ENCODE assay signal across 8 cellular contexts in the genomic region with DNA sequence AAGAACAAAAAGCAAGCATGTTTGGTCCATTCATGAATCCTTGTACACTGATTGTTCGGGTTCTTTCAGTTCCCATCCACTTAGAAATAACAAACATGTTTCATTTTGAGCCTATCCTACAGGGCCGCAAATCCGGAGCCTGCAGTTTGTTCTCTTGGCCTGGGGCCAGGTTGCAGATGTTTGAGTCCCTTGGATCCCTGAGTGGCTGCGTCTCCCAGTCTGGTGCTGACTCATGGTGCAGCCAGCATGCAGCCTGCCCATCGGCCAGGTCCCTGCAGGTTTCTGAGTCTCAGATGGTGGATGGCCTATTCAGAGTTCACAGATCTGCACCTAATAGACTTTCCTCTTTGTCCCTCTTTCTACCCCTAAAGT. TPM values are rescaled to one million over a fixed set of nuclear protein-coding genes. Genes with fewer than 3 reads are reported as not detected.
DNase-seq lines count a peak whose midpoint lies in the region; ATAC-seq and TF ChIP-seq lines count a peak whose summit lies in the region.

No MANE protein-coding gene starts in this region.

- H3K79me1 ChIP-seq in neuronal stem cell (ENCODE audit: low read depth, low read length), result peaks cover 14% of the 10 kb centered on the region

- no peak overlapping the region for H3K4ac ChIP-seq in neuronal stem cell (ENCODE audit: low read length)

- no peak overlapping the region for H2BK15ac ChIP-seq in neuronal stem cell (ENCODE audit: low read length)

- peaks cover 12% of the 10 kb centered on the region for H3K36me3 Mint-ChIP-seq in dendritic cell treated with granulocyte-macrophage colony-stimulating factor and Interleukin-4, amounts not matched to agents 40 ng/mL and 50 ng/mL, for 4 days (ENCODE audit: low read depth)

- no peaks in the 10 kb centered on the region for H3K9me3 Mint-ChIP-seq in dendritic cell treated with granulocyte-macrophage colony-stimulating factor and Interleukin-4, amounts not matched to agents 40 ng/mL and 50 ng/mL, for 4 days

- peaks cover 4% of the 10 kb centered on the region for H3K27me3 Mint-ChIP-seq in dendritic cell treated with granulocyte-macrophage colony-stimulating factor and Interleukin-4, amounts not matched to agents 40 ng/mL and 50 ng/mL, for 4 days

- H2AK5ac ChIP-seq in neuronal stem cell (ENCODE audit: low read depth, low read length), result no peak overlapping the region

- peaks cover 0 to 2% of the 10 kb centered on the region in 2 donors for H3K4me1 ChIP-seq in neuronal stem cell (ENCODE audit: control insufficient read depth in 2 of 2, insufficient read depth in 1 of 2, low read depth in 1 of 2, low read length in 2 of 2)

- DNase-seq in DMS79 treated with DMSO at 0.1 percent for 48 hours (lab: John Stamatoyannopoulos, UW), result peak; percentile 97
- DNase-seq in NCI-H446 (lab: John Stamatoyannopoulos, UW), result peak; percentile 77 to 91
- DNase-seq in omental fat pad (ENCODE audit: low spot score), result peak; percentile 46
- DNase-seq in UCSD-AML1 (lab: John Stamatoyannopoulos, UW; ENCODE audit: unreplicated experiment), result no peak
- no peak for DNase-seq in neuronal stem cell (ENCODE audit: low spot score)
- DNase-seq in retina, result no peak

- no peak overlapping the region for H4K91ac ChIP-seq in neuronal stem cell (ENCODE audit: low read depth, low read length, poor library complexity)

- H2BK120ac ChIP-seq in neuronal stem cell (ENCODE audit: low read depth, low read length), result no peak overlapping the region

- intact Hi-C loops in dendritic cell treated with granulocyte-macrophage colony-stimulating factor and Interleukin-4, amounts not matched to agents 40 ng/mL and 50 ng/mL, for 4 days (cut with micrococcal nuclease), result loop anchor here (5.0 to 10.0 kb wide), 3 partner anchors 135 to 352 kb away; a partner anchor contains a TSS

- peaks cover 29% of the 10 kb centered on the region for H3K4me1 Mint-ChIP-seq in dendritic cell treated with granulocyte-macrophage colony-stimulating factor and Interleukin-4, amounts not matched to agents 40 ng/mL and 50 ng/mL, for 4 days (ENCODE audit: low read depth)

- no peak overlapping the region for H3K27ac ChIP-seq in neuronal stem cell (replicated peaks; ENCODE audit: low read length)

- H3K18ac ChIP-seq in neuronal stem cell (ENCODE audit: low read length), result no peak overlapping the region

- H3K14ac ChIP-seq in neuronal stem cell (ENCODE audit: low read length), result no peak overlapping the region

- H3K9me3 ChIP-seq in neuronal stem cell (replicated peaks in 1 of 2; ENCODE audit: control insufficient read depth in 2 of 2, insufficient read depth in 1 of 2, low read depth in 1 of 2, low read length in 2 of 2), result no peaks in the 10 kb centered on the region

- H4K8ac ChIP-seq in neuronal stem cell (ENCODE audit: low read depth, low read length), result no peak overlapping the region

- no peak overlapping the region for H3K9ac ChIP-seq in neuronal stem cell (ENCODE audit: low read depth, low read length, poor library complexity)

- H3K4me3 ChIP-seq in neuronal stem cell (ENCODE audit: low read length in 2 of 2), result no peak overlapping the region

- no peak overlapping the region for H3K4me3 Mint-ChIP-seq in dendritic cell treated with granulocyte-macrophage colony-stimulating factor and Interleukin-4, amounts not matched to agents 40 ng/mL and 50 ng/mL, for 4 days

- no CpG with 5 or more reads among the region's 5 CpGs for WGBS in neuronal stem cell (ENCODE audit: extremely low coverage in 2 of 2, insufficient read length in 2 of 2, insufficient replicate concordance in 1 of 2), 2 donors

- peak overlapping the region; percentile 27 for H3K27ac Mint-ChIP-seq in dendritic cell treated with granulocyte-macrophage colony-stimulating factor and Interleukin-4, amounts not matched to agents 40 ng/mL and 50 ng/mL, for 4 days

- H3K23ac ChIP-seq in neuronal stem cell (ENCODE audit: low read depth, low read length, poor library complexity), result no peak overlapping the region

- H3K36me3 ChIP-seq in neuronal stem cell (replicated peaks in 1 of 2; ENCODE audit: control insufficient read depth in 2 of 2, insufficient read depth in 2 of 2, low read length in 2 of 2), result peaks cover 0 to 12% of the 10 kb centered on the region in 2 donors

- TF ChIP-seq CTCF in omental fat pad (IDR thresholded peaks at IDR 0.05), result no peak

- H2BK12ac ChIP-seq in neuronal stem cell (ENCODE audit: low read length), result no peak overlapping the region

- ATAC-seq in omental fat pad (ENCODE audit: low FRiP score), result no peak
- no peak for ATAC-seq in HG03280 (IDR thresholded peaks at IDR 0.05; ENCODE audit: unreplicated experiment)

- no peak overlapping the region for H3K4me2 ChIP-seq in neuronal stem cell (ENCODE audit: insufficient read depth, low read length, poor library complexity, severe bottlenecking)

- H2AFZ ChIP-seq in neuronal stem cell (ENCODE audit: low read length), result no peak overlapping the region

- H3K27me3 ChIP-seq in neuronal stem cell (ENCODE audit: control insufficient read depth in 3 of 3, insufficient read depth in 3 of 3, low read depth in 1 of 3, low read length in 3 of 3), result peaks cover 0 to 6% (median 0%) of the 10 kb centered on the region in 3 experiments

- H2BK5ac ChIP-seq in neuronal stem cell (ENCODE audit: low read length), result no peak overlapping the region

RNA-seq across cellular contexts. Expression of a gene that starts 1.9 kb away (rescaled TPM):
- total RNA-seq in omental fat pad, result 100 to 1,000 TPM; 440 to 541 (median 495) TPM
- 54.3 TPM for polyA plus RNA-seq in neuronal stem cell (2013, experiment 1 of 2)
- 50.1 TPM for polyA plus RNA-seq in neuronal stem cell (2013, experiment 2 of 2)

Comparison
In these comparisons a context has a peak if more than half of its experiments do, and no peak if none do; other contexts are left out.
1. DNase-seq: peak in DMS79 treated with DMSO at 0.1 percent for 48 hours (single experiment), NCI-H446 (2 of 2) and omental fat pad (single experiment); none in UCSD-AML1 (single experiment), neuronal stem cell (single experiment) and retina (single experiment).